Comparison of ENCODE assay signal across 8 cellular contexts in genomic region chr19:6218497-6219146, GRCh38.
A peak's percentile ranks its signal among the peaks of the same experiment; 100 is the strongest.
DNase-seq lines count a peak whose midpoint lies in the region; ATAC-seq and TF ChIP-seq lines count a peak whose summit lies in the region.

No MANE protein-coding gene starts in this region.

- H2AFZ ChIP-seq in fibroblast of lung (ENCODE audit: low read length): no peak overlapping the region

- H3K36me3 ChIP-seq in Caco-2 (ENCODE audit: control insufficient read depth, insufficient read depth, low read length) (peaks cover 3% of the 10 kb centered on the region), Panc1 (ENCODE audit: control insufficient read depth, insufficient read depth, low read length) (no peaks in the 10 kb centered on the region), fibroblast of lung (ENCODE audit: control insufficient read depth, insufficient read depth, low read length) (peaks cover 16% of the 10 kb centered on the region)

- no peak overlapping the region for H3K4me2 ChIP-seq in fibroblast of lung (ENCODE audit: extremely low read depth, insufficient read depth, low read length)

- no peaks in the 10 kb centered on the region for H3K4me1 ChIP-seq in Caco-2
- no peaks in the 10 kb centered on the region for H3K4me1 ChIP-seq in Panc1 (ENCODE audit: control insufficient read depth, insufficient read depth, low read length)
- H3K4me1 ChIP-seq in fibroblast of lung (ENCODE audit: control insufficient read depth, extremely low read depth, insufficient read depth, low read length): peaks cover 16% of the 10 kb centered on the region

- H3K27ac Mint-ChIP-seq in Caco-2 (ENCODE audit: unreplicated experiment): no peak overlapping the region
- H3K27ac Mint-ChIP-seq in nephron progenitor cell: peak overlapping the region; percentile 68
- peak overlapping the region in 1 of 2 donors; percentile 59 for H3K27ac Mint-ChIP-seq in stimulated activated naive CD8-positive, alpha-beta T cell treated with anti-CD3 and anti-CD28 coated beads, Interleukin-15, amount 100 ng/mL, for 72 hours

- H3K27me3 Mint-ChIP-seq in Caco-2 (ENCODE audit: insufficient read depth, unreplicated experiment): no peaks in the 10 kb centered on the region
- H3K27me3 Mint-ChIP-seq in activated T-cell treated with anti-CD3 and anti-CD28 coated beads, Interleukin-2, amount 50 U/mL, for 4 hours (ENCODE audit: low read depth): no peaks in the 10 kb centered on the region
- H3K27me3 Mint-ChIP-seq in nephron progenitor cell (ENCODE audit: low read depth, poor library complexity): no peaks in the 10 kb centered on the region
- no peaks in the 10 kb centered on the region for H3K27me3 Mint-ChIP-seq in stimulated activated naive CD8-positive, alpha-beta T cell treated with anti-CD3 and anti-CD28 coated beads, Interleukin-15, amount 100 ng/mL, for 72 hours

- no peaks in the 10 kb centered on the region for H3K27me3 ChIP-seq in Caco-2 (replicated peaks; ENCODE audit: control insufficient read depth, insufficient read depth, low read length)
- no peaks in the 10 kb centered on the region for H3K27me3 ChIP-seq in Panc1 (ENCODE audit: control insufficient read depth, insufficient read depth, low read length)
- H3K27me3 ChIP-seq in fibroblast of lung (ENCODE audit: control insufficient read depth, insufficient read depth, low read length): no peaks in the 10 kb centered on the region

- H3K9ac ChIP-seq in fibroblast of lung (ENCODE audit: insufficient read depth, low read length): no peak overlapping the region

- H3K27ac ChIP-seq in Panc1 (ENCODE audit: low read length): no peak overlapping the region
- H3K27ac ChIP-seq in fibroblast of lung (ENCODE audit: insufficient read depth, low read length): no peak overlapping the region

- H3K4me3 ChIP-seq in Caco-2 (ENCODE audit: low read depth, low read length) (no peak overlapping the region), Panc1 (ENCODE audit: low read depth in 2 of 2, low read length in 2 of 2) (no peak overlapping the region), fibroblast of lung (replicated peaks in 1 of 4; ENCODE audit: control extremely low read depth in 1 of 4, insufficient read depth in 1 of 4, low read depth in 3 of 4, low read length in 4 of 4) (no peak overlapping the region)

- TF ChIP-seq POLR2A in GM18505 (IDR thresholded peaks at IDR 0.05; ENCODE audit: borderline replicate concordance, extremely low read depth, insufficient read depth, insufficient read length): no peak

- peak; percentile 74 to 78 for DNase-seq in Caco-2
- peak; percentile 42 for DNase-seq in Panc1 (ENCODE audit: low read depth, low spot score)
- DNase-seq in activated T-cell treated with anti-CD3 and anti-CD28 coated beads, Interleukin-2, amount 50 U/mL, for 4 hours: peak; percentile 82
- peak; percentile 61 to 79 for DNase-seq in fibroblast of lung (ENCODE audit: low read depth in 2 of 2)
- peak; percentile 95 for DNase-seq in nephron progenitor cell
- peak; percentile 83 to 84 for DNase-seq in stimulated activated naive CD8-positive, alpha-beta T cell treated with anti-CD3 and anti-CD28 coated beads, Interleukin-15, amount 100 ng/mL, for 72 hours

- CTCF ChIA-PET in Caco-2 (lab: Charles Lee): interaction anchor here (0.6 to 1.8 kb wide), 9 partner anchors 16 to 269 kb away, joined by 3 to 6 read pairs (median 3); partner anchors contain the start of genes CLPP and KHSRP
- CTCF ChIA-PET in Panc1 (lab: Charles Lee): interaction anchor here (0.5 to 1.3 kb wide), 6 partner anchors 12 to 143 kb away, joined by 3 to 5 read pairs (median 4); partner anchors contain the start of gene CLPP

- peaks cover 23% of the 10 kb centered on the region for H3K36me3 Mint-ChIP-seq in Caco-2 (ENCODE audit: insufficient read depth, unreplicated experiment)
- H3K36me3 Mint-ChIP-seq in activated T-cell treated with anti-CD3 and anti-CD28 coated beads, Interleukin-2, amount 50 U/mL, for 4 hours (ENCODE audit: insufficient read depth): peaks cover 2% of the 10 kb centered on the region
- H3K36me3 Mint-ChIP-seq in nephron progenitor cell (ENCODE audit: low read depth): no peaks in the 10 kb centered on the region

- TF ChIP-seq CTCF in Caco-2 (IDR thresholded peaks at IDR 0.05; ENCODE audit: insufficient read depth in 1 of 2, low read depth in 1 of 2, low read length in 1 of 2, severe bottlenecking in 1 of 2, unreplicated experiment in 1 of 2): peak; percentile 78 to 85
- peak; percentile 90 for TF ChIP-seq CTCF in Panc1 (IDR thresholded peaks at IDR 0.05)
- peak; percentile 88 to 94 for TF ChIP-seq CTCF in fibroblast of lung (conservative IDR thresholded peaks at IDR 0.05 in 1 of 2, IDR thresholded peaks at IDR 0.05 in 1 of 2; ENCODE audit: low read depth in 1 of 2, low read length in 2 of 2)
- TF ChIP-seq CTCF in nephron progenitor cell (IDR thresholded peaks at IDR 0.05): peak; percentile 95

- no peaks in the 10 kb centered on the region for H3K9me3 ChIP-seq in Caco-2
- no peaks in the 10 kb centered on the region for H3K9me3 ChIP-seq in Panc1 (ENCODE audit: control insufficient read depth, insufficient read depth, low read depth, low read length)
- H3K9me3 ChIP-seq in fibroblast of lung (ENCODE audit: control insufficient read depth, insufficient read depth, low read depth, low read length): no peaks in the 10 kb centered on the region

- H3K4me1 Mint-ChIP-seq in Caco-2 (ENCODE audit: low read depth, unreplicated experiment): no peaks in the 10 kb centered on the region
- H3K4me1 Mint-ChIP-seq in activated T-cell treated with anti-CD3 and anti-CD28 coated beads, Interleukin-2, amount 50 U/mL, for 4 hours (ENCODE audit: low read depth): no peaks in the 10 kb centered on the region
- peaks cover 22% of the 10 kb centered on the region for H3K4me1 Mint-ChIP-seq in nephron progenitor cell
- H3K4me1 Mint-ChIP-seq in stimulated activated naive CD8-positive, alpha-beta T cell treated with anti-CD3 and anti-CD28 coated beads, Interleukin-15, amount 100 ng/mL, for 72 hours: no peaks in the 10 kb centered on the region

- H3K79me2 ChIP-seq in fibroblast of lung (ENCODE audit: control insufficient read depth, insufficient read depth, low read length): no peaks in the 10 kb centered on the region

- no peak overlapping the region for H3K4me3 Mint-ChIP-seq in Caco-2 (ENCODE audit: unreplicated experiment)
- H3K4me3 Mint-ChIP-seq in activated T-cell treated with anti-CD3 and anti-CD28 coated beads, Interleukin-2, amount 50 U/mL, for 4 hours: no peak overlapping the region
- H3K4me3 Mint-ChIP-seq in nephron progenitor cell: no peak overlapping the region
- no peak overlapping the region for H3K4me3 Mint-ChIP-seq in stimulated activated naive CD8-positive, alpha-beta T cell treated with anti-CD3 and anti-CD28 coated beads, Interleukin-15, amount 100 ng/mL, for 72 hours

- POLR2A ChIA-PET in Caco-2 (lab: Charles Lee): interaction anchor here (0.5 to 0.7 kb wide), 2 partner anchors 93 to 154 kb away, joined by 3 read pairs; partner anchors contain the start of gene ALKBH7
- POLR2A ChIA-PET in Panc1 (lab: Charles Lee): no interaction called here

- ATAC-seq in HG03432 (IDR thresholded peaks at IDR 0.05; ENCODE audit: unreplicated experiment): peak; percentile 56
- ATAC-seq in Panc1: peak; percentile 83
- peak; percentile 81 to 88 for ATAC-seq in activated T-cell treated with anti-CD3 and anti-CD28 coated beads, Interleukin-2, amount 50 U/mL, for 4 hours
- peak; percentile 81 for ATAC-seq in stimulated activated naive CD8-positive, alpha-beta T cell treated with anti-CD3 and anti-CD28 coated beads, Interleukin-15, amount 100 ng/mL, for 72 hours
- ATAC-seq in GM18505 (IDR thresholded peaks at IDR 0.05; ENCODE audit: unreplicated experiment): no peak

- BruUV-seq in Caco-2 (replicated peaks; lab: Mats Ljungman, UMichigan) (no TSS peak), Panc1 (replicated peaks; lab: Mats Ljungman, UMichigan) (no TSS peak)

- no peaks in the 10 kb centered on the region for H4K20me1 ChIP-seq in fibroblast of lung (ENCODE audit: control insufficient read depth, extremely low read depth, insufficient read depth, low read length)

- H3K9me3 Mint-ChIP-seq in Caco-2 (ENCODE audit: unreplicated experiment): no peaks in the 10 kb centered on the region
- H3K9me3 Mint-ChIP-seq in activated T-cell treated with anti-CD3 and anti-CD28 coated beads, Interleukin-2, amount 50 U/mL, for 4 hours: no peaks in the 10 kb centered on the region
- H3K9me3 Mint-ChIP-seq in nephron progenitor cell: no peaks in the 10 kb centered on the region
- H3K9me3 Mint-ChIP-seq in stimulated activated naive CD8-positive, alpha-beta T cell treated with anti-CD3 and anti-CD28 coated beads, Interleukin-15, amount 100 ng/mL, for 72 hours: no peaks in the 10 kb centered on the region

- in situ Hi-C loops in Panc1 (cut with HindIII; ENCODE audit: low pct_unique_long_range_greater_than_20kb, low sequenced_read_pairs): no loop called here

- intact Hi-C loops in Caco-2 (cut with micrococcal nuclease; ENCODE audit: unreplicated experiment) (no loop called here), Panc1 (cut with micrococcal nuclease; ENCODE audit: unreplicated experiment) (no loop called here)

Comparison
In these comparisons a context has a peak if more than half of its experiments do, and no peak if none do; other contexts are left out.
1. DNase-seq: peak in every context shown above with its lines; median percentile 95 in nephron progenitor cell; 84 in stimulated activated naive CD8-positive, alpha-beta T cell treated with anti-CD3 and anti-CD28 coated beads, Interleukin-15, amount 100 ng/mL, for 72 hours; 82 in activated T-cell treated with anti-CD3 and anti-CD28 coated beads, Interleukin-2, amount 50 U/mL, for 4 hours; 76 in Caco-2; 70 in fibroblast of lung; 42 in Panc1.